In genomic region chr12:9740109-9740750, GRCh38 we compare ENCODE assay signal across 10 cellular contexts. TPM values are rescaled to one million over a fixed set of nuclear protein-coding genes. Genes with fewer than 3 reads are reported as not detected.
A peak's percentile ranks its signal among the peaks of the same experiment; 100 is the strongest.
DNase-seq lines count a peak whose midpoint lies in the region; ATAC-seq and TF ChIP-seq lines count a peak whose summit lies in the region.
"Had no signal": no experiment of that assay in that cellular context is flagged by ENCODE, and none has a peak within 500 bp of the region (broad histone marks: within the 10 kb centered on the region; RNA-seq: fewer than 3 reads in every experiment).

No MANE protein-coding gene starts in this region.

- intact Hi-C loops in activated naive CD4-positive, alpha-beta T cell treated with anti-CD3 and anti-CD28 coated beads for 36 hours (cut with micrococcal nuclease) = loop anchor here (2.0 to 5.0 kb wide), 3 partner anchors 33 to 932 kb away; partner anchors contain the start of gene STYK1
- intact Hi-C loops in activated T-helper 1 cell treated with anti-CD3 and anti-CD28 coated beads, Interleukin-12 subunit alpha, Interleukin-12 subunit beta, Interleukin-2, Interleukin-4 antibody, amounts not matched to agents 30 ng/mL and 10 ng/mL and 1 ng/mL, durations not matched to agents 14 hours and 24 hours and 36 hours (cut with micrococcal nuclease) = loop anchor here (5.0 kb wide), 2 partner anchors 378 to 408 kb away; no protein-coding TSS in a partner anchor
- intact Hi-C loops in transverse colon (cut with DNase I; ENCODE audit: low total_unique reads) = no loop called here
- intact Hi-C loops in head of caudate nucleus (cut with DNase I) = no loop called here

- peak overlapping the region; percentile 65 for H3K27ac Mint-ChIP-seq in activated naive CD4-positive, alpha-beta T cell treated with anti-CD3 and anti-CD28 coated beads for 36 hours
- peak overlapping the region; percentile 76 for H3K27ac Mint-ChIP-seq in activated T-helper 1 cell treated with anti-CD3 and anti-CD28 coated beads, Interleukin-12 subunit alpha, Interleukin-12 subunit beta, Interleukin-2, Interleukin-4 antibody, amounts not matched to agents 30 ng/mL and 10 ng/mL and 1 ng/mL, durations not matched to agents 14 hours and 24 hours and 36 hours

- TF ChIP-seq EP300 in transverse colon (IDR thresholded peaks at IDR 0.05; ENCODE audit: low read depth) = no peak

- H3K4me1 ChIP-seq in transverse colon = peaks cover 0 to 21% (median 4%) of the 10 kb centered on the region in 4 donors

- H3K4me3 ChIP-seq in iPS-18c (ENCODE audit: insufficient read depth, low read depth, low read length) (peak overlapping the region; percentile 10; the same call in 1 of the 2 replicates), transverse colon (peak overlapping the region in 3 of 4 donors; percentile 5 to 41 (median 39))

- peak overlapping the region; percentile 61 for H3K4me3 Mint-ChIP-seq in activated naive CD4-positive, alpha-beta T cell treated with anti-CD3 and anti-CD28 coated beads for 36 hours
- H3K4me3 Mint-ChIP-seq in activated T-helper 1 cell treated with anti-CD3 and anti-CD28 coated beads, Interleukin-12 subunit alpha, Interleukin-12 subunit beta, Interleukin-2, Interleukin-4 antibody, amounts not matched to agents 30 ng/mL and 10 ng/mL and 1 ng/mL, durations not matched to agents 14 hours and 24 hours and 36 hours = peak overlapping the region; percentile 67

- TF ChIP-seq CTCF in transverse colon (IDR thresholded peaks at IDR 0.05) = no peak

- H3K4me1 Mint-ChIP-seq in activated naive CD4-positive, alpha-beta T cell treated with anti-CD3 and anti-CD28 coated beads for 36 hours (ENCODE audit: low read depth) = peaks cover 69% of the 10 kb centered on the region
- peaks cover 81% of the 10 kb centered on the region for H3K4me1 Mint-ChIP-seq in activated T-helper 1 cell treated with anti-CD3 and anti-CD28 coated beads, Interleukin-12 subunit alpha, Interleukin-12 subunit beta, Interleukin-2, Interleukin-4 antibody, amounts not matched to agents 30 ng/mL and 10 ng/mL and 1 ng/mL, durations not matched to agents 14 hours and 24 hours and 36 hours (ENCODE audit: low read depth)

- peaks cover 3% of the 10 kb centered on the region for H3K36me3 Mint-ChIP-seq in activated naive CD4-positive, alpha-beta T cell treated with anti-CD3 and anti-CD28 coated beads for 36 hours (ENCODE audit: low read depth)
- peaks cover 12% of the 10 kb centered on the region for H3K36me3 Mint-ChIP-seq in activated T-helper 1 cell treated with anti-CD3 and anti-CD28 coated beads, Interleukin-12 subunit alpha, Interleukin-12 subunit beta, Interleukin-2, Interleukin-4 antibody, amounts not matched to agents 30 ng/mL and 10 ng/mL and 1 ng/mL, durations not matched to agents 14 hours and 24 hours and 36 hours (ENCODE audit: low read depth)

- peaks cover 3% of the 10 kb centered on the region for H3K9me3 Mint-ChIP-seq in activated naive CD4-positive, alpha-beta T cell treated with anti-CD3 and anti-CD28 coated beads for 36 hours
- peaks cover 16% of the 10 kb centered on the region for H3K9me3 Mint-ChIP-seq in activated T-helper 1 cell treated with anti-CD3 and anti-CD28 coated beads, Interleukin-12 subunit alpha, Interleukin-12 subunit beta, Interleukin-2, Interleukin-4 antibody, amounts not matched to agents 30 ng/mL and 10 ng/mL and 1 ng/mL, durations not matched to agents 14 hours and 24 hours and 36 hours

- no peak for ATAC-seq in HG03378 (IDR thresholded peaks at IDR 0.05; ENCODE audit: unreplicated experiment)
- ATAC-seq: left lung had no signal

- in situ Hi-C loops in transverse colon (cut with MboI; ENCODE audit: low pct_ligation_motif_present in 1 of 4, low pct_unique_long_range_greater_than_20kb in 1 of 4, low sequenced_read_pairs in 3 of 4) = loop anchor here in 2 of 4 donors (10.0 kb wide), 1 partner anchor 185 kb away; no protein-coding TSS in a partner anchor

- H3K9me3 ChIP-seq in iPS-18c (ENCODE audit: control insufficient read depth, insufficient read depth, low read length) (no peaks in the 10 kb centered on the region), transverse colon (no peaks in the 10 kb centered on the region)
- H3K9me3 ChIP-seq: left lung had no signal

- no peaks in the 10 kb centered on the region for H3K27me3 ChIP-seq in transverse colon
- H3K27me3 ChIP-seq: left lung had no signal

- CTCF ChIA-PET in activated naive CD4-positive, alpha-beta T cell treated with anti-CD3 and anti-CD28 coated beads for 36 hours (lab: Charles Lee) = interaction anchor here (1.5 kb wide), 1 partner anchor 32 kb away, joined by 3 read pairs; no protein-coding TSS in a partner anchor

- H3K36me3 ChIP-seq in transverse colon = no peaks in the 10 kb centered on the region
- H3K36me3 ChIP-seq: left lung had no signal

- H3K27ac ChIP-seq in transverse colon = peak overlapping the region; percentile 21 to 75 (median 46)
- H3K27ac ChIP-seq: left lung had no signal

- DNase-seq in activated naive CD4-positive, alpha-beta T cell treated with anti-CD3 and anti-CD28 coated beads for 36 hours = no peak
- DNase-seq in activated naive CD4-positive, alpha-beta T cell treated with anti-CD3 and anti-CD28 coated beads, Interleukin-2, amount 50 U/mL, for 16 hours = no peak
- DNase-seq in activated T-helper 1 cell treated with anti-CD3 and anti-CD28 coated beads, Interleukin-12 subunit alpha, Interleukin-12 subunit beta, Interleukin-2, Interleukin-4 antibody, amounts not matched to agents 30 ng/mL and 10 ng/mL and 1 ng/mL, durations not matched to agents 14 hours and 24 hours and 36 hours (ENCODE audit: low spot score) = no peak
- DNase-seq in transverse colon (peak; percentile 24), islet precursor cell (no peak), head of caudate nucleus (no peak)
- DNase-seq: NCI-H187 had no signal

- no peak for TF ChIP-seq POLR2A in transverse colon (IDR thresholded peaks at IDR 0.05)

- no peaks in the 10 kb centered on the region for H3K27me3 Mint-ChIP-seq in activated naive CD4-positive, alpha-beta T cell treated with anti-CD3 and anti-CD28 coated beads for 36 hours (ENCODE audit: low read depth)
- no peaks in the 10 kb centered on the region for H3K27me3 Mint-ChIP-seq in activated T-helper 1 cell treated with anti-CD3 and anti-CD28 coated beads, Interleukin-12 subunit alpha, Interleukin-12 subunit beta, Interleukin-2, Interleukin-4 antibody, amounts not matched to agents 30 ng/mL and 10 ng/mL and 1 ng/mL, durations not matched to agents 14 hours and 24 hours and 36 hours (ENCODE audit: insufficient read depth)

- WGBS in transverse colon (ENCODE audit: low coverage in 1 of 2), 2 donors = 46 to 84% methylated on average over 2 to 7 of the region's 7 CpGs

RNA-seq across cellular contexts. Expression of gene CLECL1, which starts 7.3 kb away (rescaled TPM):
- 1 to 10 TPM; 1.7 to 1.9 TPM for total RNA-seq in activated naive CD4-positive, alpha-beta T cell treated with anti-CD3 and anti-CD28 coated beads for 36 hours
- 7.6 and 9.1 TPM in 2 replicates for total RNA-seq in activated T-helper 1 cell treated with anti-CD3 and anti-CD28 coated beads, Interleukin-12 subunit alpha, Interleukin-12 subunit beta, Interleukin-2, Interleukin-4 antibody, amounts not matched to agents 30 ng/mL and 10 ng/mL and 1 ng/mL, durations not matched to agents 14 hours and 24 hours and 36 hours
- 1 to 10 TPM in 1 of 4 donors, not detected in 3; 2.7 TPM for total RNA-seq in transverse colon
- total RNA-seq: left lung had no signal

RNA-seq across cellular contexts. Expression of gene CD69, which starts 20.5 kb away (rescaled TPM):
- total RNA-seq in activated naive CD4-positive, alpha-beta T cell treated with anti-CD3 and anti-CD28 coated beads for 36 hours = 100 to 1,000 TPM; 150 to 153 TPM
- total RNA-seq in activated T-helper 1 cell treated with anti-CD3 and anti-CD28 coated beads, Interleukin-12 subunit alpha, Interleukin-12 subunit beta, Interleukin-2, Interleukin-4 antibody, amounts not matched to agents 30 ng/mL and 10 ng/mL and 1 ng/mL, durations not matched to agents 14 hours and 24 hours and 36 hours = 90.5 and 93.2 TPM in 2 replicates
- 10 to 100 TPM in 1 of 4 donors, 1 to 10 TPM in 1, not detected in 2; 7.8 to 19.2 TPM for total RNA-seq in transverse colon

Comparison
In these comparisons a context has a peak if more than half of its experiments do, and no peak if none do; other contexts are left out.
1. intact Hi-C loops: an anchor here in activated naive CD4-positive, alpha-beta T cell treated with anti-CD3 and anti-CD28 coated beads for 36 hours (2.0 to 5.0 kb wide) and activated T-helper 1 cell treated with anti-CD3 and anti-CD28 coated beads, Interleukin-12 subunit alpha, Interleukin-12 subunit beta, Interleukin-2, Interleukin-4 antibody, amounts not matched to agents 30 ng/mL and 10 ng/mL and 1 ng/mL, durations not matched to agents 14 hours and 24 hours and 36 hours (5.0 kb wide); none called in transverse colon and head of caudate nucleus.